10 cellular contexts compared by ENCODE assay signal in the genomic region with DNA sequence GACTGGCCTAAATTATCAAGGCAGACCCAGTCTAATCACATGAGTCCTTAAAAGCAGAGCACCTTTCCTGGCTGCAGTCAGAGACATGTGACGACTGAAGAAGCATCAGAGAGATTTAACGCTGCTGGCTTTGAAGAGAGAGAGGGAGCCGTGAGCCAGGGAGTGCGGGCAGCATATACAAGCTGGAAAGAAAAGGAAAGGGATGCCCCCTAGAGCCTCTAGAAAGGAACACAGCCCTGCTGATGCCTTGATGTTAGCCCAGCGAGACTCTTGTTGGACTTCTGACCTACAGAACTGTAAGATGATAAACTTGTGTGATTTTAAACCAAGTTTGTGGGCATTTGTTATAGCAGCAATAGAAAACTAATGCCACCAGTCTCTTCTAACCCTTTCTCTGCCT. TPM values are rescaled to one million over a fixed set of nuclear protein-coding genes. Genes with fewer than 3 reads are reported as not detected.
DNase-seq lines count a peak whose midpoint lies in the region; ATAC-seq, FAIRE-seq and TF ChIP-seq lines count a peak whose summit lies in the region.
"Had no signal": no experiment of that assay in that cellular context is flagged by ENCODE, and none has a peak within 500 bp of the region (broad histone marks: within the 10 kb centered on the region; RNA-seq: fewer than 3 reads in every experiment).

No MANE protein-coding gene starts in this region.

- H3K27me3 Mint-ChIP-seq in HFFc6 (ENCODE audit: insufficient read depth): no peaks in the 10 kb centered on the region
- no peaks in the 10 kb centered on the region for H3K27me3 Mint-ChIP-seq in activated CD4-positive, alpha-beta memory T cell treated with anti-CD3 and anti-CD28 coated beads, Interleukin-2, amount 10 ng/mL, durations not matched to agents 7 days and 5 days

- H3K36me3 Mint-ChIP-seq in HFFc6 (ENCODE audit: low read depth): peaks cover 11% of the 10 kb centered on the region; the same call in 1 of the 2 replicates
- H3K36me3 Mint-ChIP-seq in activated CD4-positive, alpha-beta memory T cell treated with anti-CD3 and anti-CD28 coated beads, Interleukin-2, amount 10 ng/mL, durations not matched to agents 7 days and 5 days (ENCODE audit: low read depth): peaks cover 31% of the 10 kb centered on the region

- CTCF ChIA-PET in activated CD4-positive, alpha-beta memory T cell treated with anti-CD3 and anti-CD28 coated beads, Interleukin-2, amount 10 ng/mL, durations not matched to agents 7 days and 5 days (lab: Charles Lee): no interaction called here

- peak; percentile 51 for DNase-seq in ELF-1 (ENCODE audit: low read depth, low spot score)
- no peak for DNase-seq in HFFc6
- DNase-seq in SW480 (ENCODE audit: low spot score): peak; percentile 17
- no peak for DNase-seq in keratinocyte (ENCODE audit: low read depth, low spot score)
- no peak for DNase-seq in HT-29 (ENCODE audit: low spot score)
- DNase-seq in CD1c-positive myeloid dendritic cell (ENCODE audit: extremely low spot score): no peak
- DNase-seq in activated CD4-positive, alpha-beta memory T cell treated with anti-CD3 and anti-CD28 coated beads, Interleukin-2, amount 10 ng/mL, durations not matched to agents 7 days and 5 days: no peak
- DNase-seq: activated CD4-positive, alpha-beta T cell treated with anti-CD3 and anti-CD28 coated beads for 1 hour; foreskin melanocyte had no signal

- no peak overlapping the region for H2AFZ ChIP-seq in keratinocyte (ENCODE audit: control insufficient read depth, low read length)

- FAIRE-seq in keratinocyte (lab: Jason Lieb, UNC): no peak

- H3K27ac Mint-ChIP-seq in HFFc6: no peak overlapping the region
- no peak overlapping the region for H3K27ac Mint-ChIP-seq in activated CD4-positive, alpha-beta memory T cell treated with anti-CD3 and anti-CD28 coated beads, Interleukin-2, amount 10 ng/mL, durations not matched to agents 7 days and 5 days

- H3K4me2 ChIP-seq in keratinocyte (ENCODE audit: control insufficient read depth, extremely low read depth, insufficient read depth, low read depth, low read length): no peak overlapping the region

- H3K9me1 ChIP-seq in keratinocyte (ENCODE audit: control insufficient read depth, extremely low read depth, insufficient read depth, low read length): no peaks in the 10 kb centered on the region

- no peaks in the 10 kb centered on the region for H3K27me3 ChIP-seq in keratinocyte (ENCODE audit: control insufficient read depth, extremely low read depth, insufficient read depth, low read length)

- no peak overlapping the region for H3K9ac ChIP-seq in keratinocyte (ENCODE audit: control insufficient read depth, extremely low read depth, insufficient read depth, low read length)

- no peaks in the 10 kb centered on the region for H3K9me3 ChIP-seq in keratinocyte (ENCODE audit: control insufficient read depth, low read depth, low read length)

- H3K4me3 ChIP-seq in keratinocyte (ENCODE audit: control insufficient read depth in 2 of 3, extremely low read depth in 1 of 3, insufficient read depth in 2 of 3, low read depth in 1 of 3, low read length in 3 of 3): no peak overlapping the region

- dilution Hi-C loops in keratinocyte (cut with MboI; ENCODE audit: extremely low pct_ligation_motif_present, low sequenced_read_pairs): no loop called here

- no peaks in the 10 kb centered on the region for H3K9me3 Mint-ChIP-seq in HFFc6
- H3K9me3 Mint-ChIP-seq in activated CD4-positive, alpha-beta memory T cell treated with anti-CD3 and anti-CD28 coated beads, Interleukin-2, amount 10 ng/mL, durations not matched to agents 7 days and 5 days: no peaks in the 10 kb centered on the region

- no peaks in the 10 kb centered on the region for H3K79me2 ChIP-seq in keratinocyte (ENCODE audit: control insufficient read depth, insufficient read depth, low read length)

- no peak overlapping the region for H3K27ac ChIP-seq in keratinocyte (ENCODE audit: control insufficient read depth, insufficient read depth, low read length)

- POLR2A ChIA-PET in activated CD4-positive, alpha-beta memory T cell treated with anti-CD3 and anti-CD28 coated beads, Interleukin-2, amount 10 ng/mL, durations not matched to agents 7 days and 5 days (lab: Charles Lee): no interaction called here

- no peak overlapping the region for H3K4me3 Mint-ChIP-seq in HFFc6
- no peak overlapping the region for H3K4me3 Mint-ChIP-seq in activated CD4-positive, alpha-beta memory T cell treated with anti-CD3 and anti-CD28 coated beads, Interleukin-2, amount 10 ng/mL, durations not matched to agents 7 days and 5 days

- TF ChIP-seq CTCF in HFFc6 (IDR thresholded peaks at IDR 0.05) (0 out of 2 replicates have a peak, but pooled peaks have one; percentile 13), keratinocyte (optimal IDR thresholded peaks at IDR 0.05 in 1 of 3, IDR thresholded peaks at IDR 0.05 in 1 of 3, conservative IDR thresholded peaks at IDR 0.05 in 1 of 3; ENCODE audit: extremely low read depth in 1 of 3, insufficient read depth in 2 of 3, low read length in 3 of 3) (peak in 2 of 3 experiments; percentile 12 to 27)

- H4K20me1 ChIP-seq in keratinocyte (ENCODE audit: control insufficient read depth, extremely low read depth, insufficient read depth, low read length): no peaks in the 10 kb centered on the region

- no peak for ATAC-seq in GM18867 (IDR thresholded peaks at IDR 0.05; ENCODE audit: unreplicated experiment)

- H3K4me1 Mint-ChIP-seq in HFFc6 (ENCODE audit: low read depth): peaks cover 10% of the 10 kb centered on the region
- no peaks in the 10 kb centered on the region for H3K4me1 Mint-ChIP-seq in activated CD4-positive, alpha-beta memory T cell treated with anti-CD3 and anti-CD28 coated beads, Interleukin-2, amount 10 ng/mL, durations not matched to agents 7 days and 5 days

- peaks cover 8 to 12% of the 10 kb centered on the region in 2 experiments for H3K36me3 ChIP-seq in keratinocyte (ENCODE audit: control insufficient read depth in 2 of 2, extremely low read depth in 1 of 2, insufficient read depth in 2 of 2, low read length in 2 of 2)

- H3K4me1 ChIP-seq in keratinocyte (ENCODE audit: control insufficient read depth, extremely low read depth, insufficient read depth, low read length): no peaks in the 10 kb centered on the region

RNA-seq across cellular contexts. Expression of a gene that starts 58.1 kb away (rescaled TPM):
- 10 to 100 TPM in 5 of 6 experiments, 1 to 10 TPM in 1; 9.9 to 12.5 (median 12.1) TPM for total RNA-seq in HFFc6 (2021; fragmentation: NEBNext Ultra II Directional; extraction: Animal tissue kit (Norgen Biotek cat#: 25700))
- 12.4 to 21.1 TPM (median 20.0 TPM) in 3 replicates for polyA plus RNA-seq in keratinocyte
- polyA plus RNA-seq in keratinocyte (2011; ENCODE audit: low read depth): 5.1 TPM
- polyA plus RNA-seq in keratinocyte (2011; cell fraction: cytosol; rRNA removed): 4.9 and 10.1 TPM in 2 replicates
- 38.0 and 47.9 TPM in 2 replicates for polyA plus RNA-seq in keratinocyte (2011; cell fraction: nucleus; rRNA removed)
- polyA plus RNA-seq in keratinocyte (2012; ENCODE audit: low replicate concordance): 6.7 and 7.4 TPM in 2 replicates
- polyA minus RNA-seq in keratinocyte: 9.4 to 35.8 TPM (median 27.3 TPM) in 3 replicates
- 9.8 TPM for polyA minus RNA-seq in keratinocyte (2011; cell fraction: cytosol; rRNA and poly(A)+ RNA removed)
- 33.3 and 54.1 TPM in 2 replicates for polyA minus RNA-seq in keratinocyte (2011; cell fraction: nucleus; rRNA and poly(A)+ RNA removed)
- 8.6 and 10.7 TPM in 2 replicates for total RNA-seq in HT-29 (2014; rRNA removed; shearing (Covaris generic))
- total RNA-seq in activated CD4-positive, alpha-beta memory T cell treated with anti-CD3 and anti-CD28 coated beads, Interleukin-2, amount 10 ng/mL, durations not matched to agents 7 days and 5 days: 10 to 100 TPM; 18.3 to 19.3 TPM

RNA-seq across cellular contexts. Expression of a gene that starts 58.3 kb away (rescaled TPM):
- 10 to 100 TPM in 5 of 6 experiments, 1 to 10 TPM in 1; 8.5 to 11.9 (median 10.9) TPM for total RNA-seq in HFFc6 (2021; fragmentation: NEBNext Ultra II Directional; extraction: Animal tissue kit (Norgen Biotek cat#: 25700))
- polyA plus RNA-seq in keratinocyte: 2.5 to 4.9 TPM (median 3.1 TPM) in 3 replicates
- 39.1 TPM for polyA plus RNA-seq in keratinocyte (2011; ENCODE audit: low read depth)
- 2.5 and 4.1 TPM in 2 replicates for polyA plus RNA-seq in keratinocyte (2011; cell fraction: cytosol; rRNA removed)
- polyA plus RNA-seq in keratinocyte (2011; cell fraction: nucleus; rRNA removed): 2.2 and 2.7 TPM in 2 replicates
- polyA plus RNA-seq in keratinocyte (2012; ENCODE audit: low replicate concordance): 3.6 and 4.4 TPM in 2 replicates
- polyA minus RNA-seq in keratinocyte: 0.46 to 1.5 TPM (median 0.92 TPM) in 3 replicates
- polyA minus RNA-seq in keratinocyte (2011; cell fraction: cytosol; rRNA and poly(A)+ RNA removed): 1.2 TPM
- polyA minus RNA-seq in keratinocyte (2011; cell fraction: nucleus; rRNA and poly(A)+ RNA removed): 0.63 and 1.5 TPM in 2 replicates
- 1.1 and 1.5 TPM in 2 replicates for total RNA-seq in HT-29 (2014; rRNA removed; shearing (Covaris generic))
- 1 to 10 TPM; 9.0 to 9.2 TPM for total RNA-seq in activated CD4-positive, alpha-beta memory T cell treated with anti-CD3 and anti-CD28 coated beads, Interleukin-2, amount 10 ng/mL, durations not matched to agents 7 days and 5 days

RNA-seq across cellular contexts. Expression of a gene that starts 59.7 kb away (rescaled TPM):
- total RNA-seq in HFFc6 (2021; fragmentation: NEBNext Ultra II Directional; extraction: Animal tissue kit (Norgen Biotek cat#: 25700)): 10 to 100 TPM; 15.4 to 22.4 (median 20.0) TPM
- polyA plus RNA-seq in keratinocyte: 16.3 to 29.3 TPM (median 22.5 TPM) in 3 replicates
- 37.7 TPM for polyA plus RNA-seq in keratinocyte (2011; ENCODE audit: low read depth)
- 9.2 and 22.2 TPM in 2 replicates for polyA plus RNA-seq in keratinocyte (2011; cell fraction: cytosol; rRNA removed)
- polyA plus RNA-seq in keratinocyte (2011; cell fraction: nucleus; rRNA removed): 20.5 and 22.3 TPM in 2 replicates
- polyA plus RNA-seq in keratinocyte (2012; ENCODE audit: low replicate concordance): 15.5 and 19.5 TPM in 2 replicates
- polyA minus RNA-seq in keratinocyte: 15.5 to 54.1 TPM (median 36.8 TPM) in 3 replicates
- polyA minus RNA-seq in keratinocyte (2011; cell fraction: cytosol; rRNA and poly(A)+ RNA removed): 14.6 TPM
- 18.1 and 40.1 TPM in 2 replicates for polyA minus RNA-seq in keratinocyte (2011; cell fraction: nucleus; rRNA and poly(A)+ RNA removed)
- total RNA-seq in HT-29 (2014; rRNA removed; shearing (Covaris generic)): 4.3 and 4.4 TPM in 2 replicates
- 10 to 100 TPM; 33.7 to 34.4 TPM for total RNA-seq in activated CD4-positive, alpha-beta memory T cell treated with anti-CD3 and anti-CD28 coated beads, Interleukin-2, amount 10 ng/mL, durations not matched to agents 7 days and 5 days

Comparison
In these comparisons a context has a peak if more than half of its experiments do, and no peak if none do; other contexts are left out.
1. DNase-seq: peak in ELF-1 (single experiment) and SW480 (single experiment); none in HFFc6 (single experiment), keratinocyte (single experiment), HT-29 (single experiment), CD1c-positive myeloid dendritic cell (single experiment) and activated CD4-positive, alpha-beta memory T cell treated with anti-CD3 and anti-CD28 coated beads, Interleukin-2, amount 10 ng/mL, durations not matched to agents 7 days and 5 days (single experiment).